In genomic region chr18:70419526-70419925, GRCh38 we compare ENCODE assay signal across 15 cellular contexts.
A peak's percentile ranks its signal among the peaks of the same experiment; 100 is the strongest.
DNase-seq lines count a peak whose midpoint lies in the region; ATAC-seq and TF ChIP-seq lines count a peak whose summit lies in the region.
"Had no signal": no experiment of that assay in that cellular context is flagged by ENCODE, and none has a peak within 500 bp of the region (broad histone marks: within the 10 kb centered on the region; RNA-seq: fewer than 3 reads in every experiment).

No MANE protein-coding gene starts in this region.

- DNase-seq in AG10803 (ENCODE audit: low read depth) (peak; percentile 35), LHCN-M2 (ENCODE audit: low read depth) (peak; percentile 31), astrocyte of the spinal cord (ENCODE audit: low read depth, low spot score) (peak; percentile 43), kidney tubule cell (ENCODE audit: low spot score) (peak; percentile 25), NCI-H510A (lab: John Stamatoyannopoulos, UW) (no peak), RPMI8226 (no peak)
- DNase-seq: amniotic stem cell, DMS53, dorsolateral prefrontal cortex, foreskin melanocyte, immature natural killer cell, T-helper 17 cell, tibial artery had no signal

- H3K4me3 ChIP-seq in AG10803 (ENCODE audit: low read length) (no peak overlapping the region), astrocyte of the spinal cord (ENCODE audit: low read depth, low read length) (no peak overlapping the region)
- H3K4me3 ChIP-seq: dorsolateral prefrontal cortex, tibial artery had no signal

- ATAC-seq in GM18858 (IDR thresholded peaks at IDR 0.05; ENCODE audit: unreplicated experiment) (no peak), HG02852 (IDR thresholded peaks at IDR 0.05; ENCODE audit: unreplicated experiment) (no peak)
- ATAC-seq: T-helper 17 cell had no signal

- in situ Hi-C loops in astrocyte of the spinal cord (cut with HindIII; ENCODE audit: low sequenced_read_pairs): no loop called here

- TF ChIP-seq CTCF in AG10803 (conservative IDR thresholded peaks at IDR 0.05; ENCODE audit: low read length): no peak
- TF ChIP-seq CTCF in astrocyte of the spinal cord (IDR thresholded peaks at IDR 0.05; ENCODE audit: low read depth, low read length): no peak

Comparison
In these comparisons a context has a peak if more than half of its experiments do, and no peak if none do; other contexts are left out.
1. DNase-seq: peak in AG10803 (single experiment), LHCN-M2 (single experiment), astrocyte of the spinal cord (single experiment) and kidney tubule cell (single experiment); none in NCI-H510A (single experiment) and RPMI8226 (single experiment).